Comparison of ENCODE assay signal across 40 cellular contexts in the genomic region with DNA sequence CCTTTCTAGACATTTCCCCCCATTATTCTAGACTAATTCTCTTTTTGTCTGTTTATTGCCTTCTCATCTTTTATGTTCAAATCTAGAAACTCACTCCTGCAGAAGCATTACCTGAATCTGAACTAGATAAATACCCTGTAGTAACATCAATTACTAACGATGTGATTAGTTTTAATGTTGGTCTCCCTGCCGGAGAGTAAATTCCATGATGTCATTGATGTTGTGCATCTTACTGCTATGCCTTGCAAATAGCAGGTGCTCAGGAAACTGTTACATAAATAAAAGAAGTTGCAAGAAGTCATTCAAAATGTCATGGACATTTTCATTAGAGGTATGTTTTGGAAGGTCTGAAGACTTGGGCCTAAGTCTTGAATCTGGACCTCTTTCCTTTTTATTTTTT. TPM values are rescaled to one million over a fixed set of nuclear protein-coding genes. Genes with fewer than 3 reads are reported as not detected.
"Had no signal": no experiment of that assay in that cellular context is flagged by ENCODE, and none has a peak within 500 bp of the region (broad histone marks: within the 10 kb centered on the region; RNA-seq: fewer than 3 reads in every experiment).

No MANE protein-coding gene starts in this region.

- H3K36me3 Mint-ChIP-seq: activated CD8-positive, alpha-beta memory T cell treated with anti-CD3 and anti-CD28 coated beads, Interleukin-2, amount 10 ng/mL, durations not matched to agents 7 days and 5 days; activated naive CD4-positive, alpha-beta T cell treated with anti-CD3 and anti-CD28 coated beads, Interleukin-2, amount 50 U/mL, for 72 hours; activated naive CD8-positive, alpha-beta T cell treated with anti-CD3 and anti-CD28 coated beads for 36 hours; WTC11 had no signal

- H3K36me3 ChIP-seq: WERI-Rb-1 had no signal

- ATAC-seq: activated CD4-positive, alpha-beta T cell treated with anti-CD3 and anti-CD28 coated beads for 36 hours; activated CD4-positive, CD25-positive, alpha-beta regulatory T cell treated with anti-CD3 and anti-CD28 coated beads, Interleukin-2, amount 50 U/mL, for 24 hours; activated CD8-positive, alpha-beta memory T cell treated with anti-CD3 and anti-CD28 coated beads, Interleukin-2, amount 10 ng/mL, durations not matched to agents 7 days and 5 days; activated CD8-positive, alpha-beta T cell treated with anti-CD3 and anti-CD28 coated beads, Interleukin-2, amount 10 ng/mL, durations not matched to agents 7 days and 5 days; activated naive CD4-positive, alpha-beta T cell treated with anti-CD3 and anti-CD28 coated beads, Interleukin-2, amount 50 U/mL, for 72 hours; activated T-helper 17 cell treated with anti-CD3 and anti-CD28 coated beads, Interleukin-2, amount 50 U/mL, for 72 hours; body of pancreas; WTC11 had no signal

- FAIRE-seq: TTC549 had no signal

- H3K4me3 ChIP-seq: adrenal gland, body of pancreas, breast epithelium had no signal

- H3K4me3 Mint-ChIP-seq: activated CD4-positive, alpha-beta memory T cell treated with anti-CD3 and anti-CD28 coated beads, Interleukin-2, amount 10 ng/mL, durations not matched to agents 7 days and 5 days; activated CD4-positive, alpha-beta T cell treated with anti-CD3 and anti-CD28 coated beads for 36 hours; activated CD4-positive, alpha-beta T cell treated with anti-CD3 and anti-CD28 coated beads, Interleukin-2, amount 10 ng/mL, durations not matched to agents 7 days and 5 days; activated CD8-positive, alpha-beta memory T cell treated with anti-CD3 and anti-CD28 coated beads, Interleukin-2, amount 10 ng/mL, durations not matched to agents 7 days and 5 days; activated CD8-positive, alpha-beta T cell treated with anti-CD3 and anti-CD28 coated beads, Interleukin-2, amount 10 ng/mL, durations not matched to agents 7 days and 5 days; activated naive CD4-positive, alpha-beta T cell treated with anti-CD3 and anti-CD28 coated beads for 36 hours; activated naive CD8-positive, alpha-beta T cell treated with anti-CD3 and anti-CD28 coated beads for 36 hours; activated T-cell treated with anti-CD3 and anti-CD28 coated beads, Interleukin-2, amount 50 U/mL, for 24 hours; activated T-helper 1 cell treated with anti-CD3 and anti-CD28 coated beads, Interleukin-12 subunit alpha, Interleukin-12 subunit beta, Interleukin-2, Interleukin-4 antibody, amounts not matched to agents 30 ng/mL and 10 ng/mL and 1 ng/mL, durations not matched to agents 14 hours and 24 hours and 36 hours; activated T-helper 17 cell treated with anti-CD3 and anti-CD28 coated beads, Interleukin-2, amount 50 U/mL, for 72 hours; T-helper 1 cell treated with Interleukin-12 subunit alpha and Interleukin-12 subunit beta and Interleukin-4 antibody, amounts not matched to agents 30 μg/mL and 1 μg/mL, for 36 hours; T-helper 2 cell treated with Interferon-gamma antibody and Interleukin-4, amounts not matched to agents 5 μg/mL and 100 μg/mL, for 36 hours; WTC11 had no signal

- H3K9me3 ChIP-seq: adrenal gland, body of pancreas, breast epithelium had no signal

- DNase-seq: activated CD4-positive, alpha-beta memory T cell treated with anti-CD3 and anti-CD28 coated beads, Interleukin-2, amount 10 ng/mL, durations not matched to agents 7 days and 5 days; activated CD4-positive, alpha-beta T cell treated with anti-CD3 and anti-CD28 coated beads for 1 hour; activated CD4-positive, alpha-beta T cell treated with anti-CD3 and anti-CD28 coated beads for 36 hours; activated CD4-positive, alpha-beta T cell treated with anti-CD3 and anti-CD28 coated beads for 48 hours; activated CD4-positive, alpha-beta T cell treated with anti-CD3 and anti-CD28 coated beads, Interleukin-2, amount 10 ng/mL, durations not matched to agents 7 days and 5 days; activated CD4-positive, alpha-beta T cell treated with anti-CD3 and anti-CD28 coated beads, Interleukin-2, amount 50 U/mL, for 48 hours; activated CD4-positive, CD25-positive, alpha-beta regulatory T cell; activated CD8-positive, alpha-beta memory T cell treated with anti-CD3 and anti-CD28 coated beads for 24 hours; activated CD8-positive, alpha-beta memory T cell treated with anti-CD3 and anti-CD28 coated beads, Interleukin-2, amount 10 ng/mL, durations not matched to agents 7 days and 5 days; activated CD8-positive, alpha-beta memory T cell treated with anti-CD3 and anti-CD28 coated beads, Interleukin-2, amount 50 U/mL, for 48 hours; activated CD8-positive, alpha-beta T cell treated with anti-CD3 and anti-CD28 coated beads, Interleukin-2, amount 10 ng/mL, durations not matched to agents 7 days and 5 days; activated effector memory CD4-positive, alpha-beta T cell treated with anti-CD3 and anti-CD28 coated beads, Interleukin-2, amount 50 U/mL, for 16 hours; activated gamma-delta T cell treated with Interleukin-2 at 50 U/mL for 16 hours; activated naive CD4-positive, alpha-beta T cell; activated naive CD4-positive, alpha-beta T cell treated with anti-CD3 and anti-CD28 coated beads for 36 hours; activated naive CD4-positive, alpha-beta T cell treated with anti-CD3 and anti-CD28 coated beads, Interleukin-2, amount 50 U/mL, for 16 hours; activated naive CD8-positive, alpha-beta T cell treated with anti-CD3 and anti-CD28 coated beads for 36 hours; activated T-cell treated with anti-CD3 and anti-CD28 coated beads, Interleukin-2, amount 50 U/mL, for 24 hours; activated T-cell treated with anti-CD3 and anti-CD28 coated beads, Interleukin-2, amount 50 U/mL, for 48 hours; adrenal gland; amniotic stem cell; aorta; body of pancreas; brain microvascular endothelial cell; central memory CD4-positive, alpha-beta T cell; T-helper 1 cell; T-helper 2 cell; T-helper 9 cell; WERI-Rb-1 had no signal

- H3K27ac Mint-ChIP-seq: activated CD4-positive, alpha-beta memory T cell treated with anti-CD3 and anti-CD28 coated beads, Interleukin-2, amount 10 ng/mL, durations not matched to agents 7 days and 5 days; activated CD4-positive, alpha-beta T cell treated with anti-CD3 and anti-CD28 coated beads for 36 hours; activated CD4-positive, alpha-beta T cell treated with anti-CD3 and anti-CD28 coated beads, Interleukin-2, amount 10 ng/mL, durations not matched to agents 7 days and 5 days; activated CD8-positive, alpha-beta memory T cell treated with anti-CD3 and anti-CD28 coated beads, Interleukin-2, amount 10 ng/mL, durations not matched to agents 7 days and 5 days; activated CD8-positive, alpha-beta T cell treated with anti-CD3 and anti-CD28 coated beads, Interleukin-2, amount 10 ng/mL, durations not matched to agents 7 days and 5 days; activated naive CD4-positive, alpha-beta T cell treated with anti-CD3 and anti-CD28 coated beads for 36 hours; activated naive CD4-positive, alpha-beta T cell treated with anti-CD3 and anti-CD28 coated beads, Interleukin-2, amount 50 U/mL, for 72 hours; activated naive CD8-positive, alpha-beta T cell treated with anti-CD3 and anti-CD28 coated beads for 36 hours; activated T-cell treated with anti-CD3 and anti-CD28 coated beads, Interleukin-2, amount 50 U/mL, for 24 hours; activated T-helper 1 cell treated with anti-CD3 and anti-CD28 coated beads, Interleukin-12 subunit alpha, Interleukin-12 subunit beta, Interleukin-2, Interleukin-4 antibody, amounts not matched to agents 30 ng/mL and 10 ng/mL and 1 ng/mL, durations not matched to agents 14 hours and 24 hours and 36 hours; activated T-helper 17 cell treated with anti-CD3 and anti-CD28 coated beads, Interleukin-2, amount 50 U/mL, for 72 hours; T-helper 1 cell treated with Interleukin-12 subunit alpha and Interleukin-12 subunit beta and Interleukin-4 antibody, amounts not matched to agents 30 μg/mL and 1 μg/mL, for 36 hours; T-helper 2 cell treated with Interferon-gamma antibody and Interleukin-4, amounts not matched to agents 5 μg/mL and 100 μg/mL, for 36 hours; WTC11 had no signal

- H3K4me1 ChIP-seq: adrenal gland, body of pancreas, breast epithelium had no signal

- H3K9me3 Mint-ChIP-seq: activated CD4-positive, alpha-beta memory T cell treated with anti-CD3 and anti-CD28 coated beads, Interleukin-2, amount 10 ng/mL, durations not matched to agents 7 days and 5 days; activated CD4-positive, alpha-beta T cell treated with anti-CD3 and anti-CD28 coated beads, Interleukin-2, amount 10 ng/mL, durations not matched to agents 7 days and 5 days; activated naive CD4-positive, alpha-beta T cell treated with anti-CD3 and anti-CD28 coated beads for 36 hours; activated naive CD4-positive, alpha-beta T cell treated with anti-CD3 and anti-CD28 coated beads, Interleukin-2, amount 50 U/mL, for 72 hours; activated naive CD8-positive, alpha-beta T cell treated with anti-CD3 and anti-CD28 coated beads for 36 hours; activated T-cell treated with anti-CD3 and anti-CD28 coated beads, Interleukin-2, amount 50 U/mL, for 24 hours; activated T-helper 1 cell treated with anti-CD3 and anti-CD28 coated beads, Interleukin-12 subunit alpha, Interleukin-12 subunit beta, Interleukin-2, Interleukin-4 antibody, amounts not matched to agents 30 ng/mL and 10 ng/mL and 1 ng/mL, durations not matched to agents 14 hours and 24 hours and 36 hours; activated T-helper 17 cell treated with anti-CD3 and anti-CD28 coated beads, Interleukin-2, amount 50 U/mL, for 72 hours; T-helper 1 cell treated with Interleukin-12 subunit alpha and Interleukin-12 subunit beta and Interleukin-4 antibody, amounts not matched to agents 30 μg/mL and 1 μg/mL, for 36 hours; T-helper 2 cell treated with Interferon-gamma antibody and Interleukin-4, amounts not matched to agents 5 μg/mL and 100 μg/mL, for 36 hours; WTC11 had no signal

- H3K4me1 Mint-ChIP-seq: activated CD4-positive, alpha-beta memory T cell treated with anti-CD3 and anti-CD28 coated beads, Interleukin-2, amount 10 ng/mL, durations not matched to agents 7 days and 5 days; activated CD4-positive, alpha-beta T cell treated with anti-CD3 and anti-CD28 coated beads for 36 hours; activated CD4-positive, alpha-beta T cell treated with anti-CD3 and anti-CD28 coated beads, Interleukin-2, amount 10 ng/mL, durations not matched to agents 7 days and 5 days; activated CD8-positive, alpha-beta memory T cell treated with anti-CD3 and anti-CD28 coated beads, Interleukin-2, amount 10 ng/mL, durations not matched to agents 7 days and 5 days; activated naive CD8-positive, alpha-beta T cell treated with anti-CD3 and anti-CD28 coated beads for 36 hours; activated T-helper 17 cell treated with anti-CD3 and anti-CD28 coated beads, Interleukin-2, amount 50 U/mL, for 72 hours; WTC11 had no signal

- H3K27ac ChIP-seq: adrenal gland, body of pancreas, brain microvascular endothelial cell, breast epithelium, WERI-Rb-1 had no signal

- H3K27me3 ChIP-seq: adrenal gland, body of pancreas, brain microvascular endothelial cell, breast epithelium had no signal

- H3K27me3 Mint-ChIP-seq: activated CD4-positive, alpha-beta T cell treated with anti-CD3 and anti-CD28 coated beads, Interleukin-2, amount 10 ng/mL, durations not matched to agents 7 days and 5 days; activated naive CD8-positive, alpha-beta T cell treated with anti-CD3 and anti-CD28 coated beads for 36 hours; activated T-cell treated with anti-CD3 and anti-CD28 coated beads, Interleukin-2, amount 50 U/mL, for 24 hours had no signal

RNA-seq across cellular contexts. Expression of a gene that starts 23.0 kb away (rescaled TPM):
- total RNA-seq: activated CD4-positive, alpha-beta memory T cell treated with anti-CD3 and anti-CD28 coated beads, Interleukin-2, amount 10 ng/mL, durations not matched to agents 7 days and 5 days; activated CD4-positive, alpha-beta T cell treated with anti-CD3 and anti-CD28 coated beads for 36 hours; activated CD4-positive, alpha-beta T cell treated with anti-CD3 and anti-CD28 coated beads, Interleukin-2, amount 10 ng/mL, durations not matched to agents 7 days and 5 days; activated CD8-positive, alpha-beta memory T cell treated with anti-CD3 and anti-CD28 coated beads, Interleukin-2, amount 10 ng/mL, durations not matched to agents 7 days and 5 days; activated CD8-positive, alpha-beta T cell treated with anti-CD3 and anti-CD28 coated beads, Interleukin-2, amount 10 ng/mL, durations not matched to agents 7 days and 5 days; activated naive CD4-positive, alpha-beta T cell treated with anti-CD3 and anti-CD28 coated beads for 36 hours; activated naive CD4-positive, alpha-beta T cell treated with anti-CD3 and anti-CD28 coated beads, Interleukin-2, amount 50 U/mL, for 72 hours; activated naive CD8-positive, alpha-beta T cell treated with anti-CD3 and anti-CD28 coated beads for 36 hours; activated T-helper 1 cell treated with anti-CD3 and anti-CD28 coated beads, Interleukin-12 subunit alpha, Interleukin-12 subunit beta, Interleukin-2, Interleukin-4 antibody, amounts not matched to agents 30 ng/mL and 10 ng/mL and 1 ng/mL, durations not matched to agents 14 hours and 24 hours and 36 hours; activated T-helper 17 cell treated with anti-CD3 and anti-CD28 coated beads, Interleukin-2, amount 50 U/mL, for 72 hours; body of pancreas; cardiac septum; cerebellum had no signal

RNA-seq across cellular contexts. Expression of a gene that starts 37.5 kb away (rescaled TPM):
- total RNA-seq: activated CD4-positive, alpha-beta memory T cell treated with anti-CD3 and anti-CD28 coated beads, Interleukin-2, amount 10 ng/mL, durations not matched to agents 7 days and 5 days; activated CD4-positive, alpha-beta T cell treated with anti-CD3 and anti-CD28 coated beads, Interleukin-2, amount 10 ng/mL, durations not matched to agents 7 days and 5 days; activated CD8-positive, alpha-beta memory T cell treated with anti-CD3 and anti-CD28 coated beads, Interleukin-2, amount 10 ng/mL, durations not matched to agents 7 days and 5 days; activated CD8-positive, alpha-beta T cell treated with anti-CD3 and anti-CD28 coated beads, Interleukin-2, amount 10 ng/mL, durations not matched to agents 7 days and 5 days; activated naive CD4-positive, alpha-beta T cell treated with anti-CD3 and anti-CD28 coated beads for 36 hours; activated T-helper 1 cell treated with anti-CD3 and anti-CD28 coated beads, Interleukin-12 subunit alpha, Interleukin-12 subunit beta, Interleukin-2, Interleukin-4 antibody, amounts not matched to agents 30 ng/mL and 10 ng/mL and 1 ng/mL, durations not matched to agents 14 hours and 24 hours and 36 hours had no signal
